Comparison of ENCODE assay signal across 12 cellular contexts in genomic region chr9:135951889-135952663, GRCh38. TPM values are rescaled to one million over a fixed set of nuclear protein-coding genes. Genes with fewer than 3 reads are reported as not detected.
DNase-seq lines count a peak whose midpoint lies in the region; ATAC-seq and TF ChIP-seq lines count a peak whose summit lies in the region.
"Had no signal": no experiment of that assay in that cellular context is flagged by ENCODE, and none has a peak within 500 bp of the region (broad histone marks: within the 10 kb centered on the region; RNA-seq: fewer than 3 reads in every experiment).

No MANE protein-coding gene starts in this region.

- H3K36me3 ChIP-seq in SK-N-SH (replicated peaks in 1 of 2; ENCODE audit: control insufficient read depth in 1 of 2, insufficient read depth in 2 of 2, low read length in 1 of 2) (peaks cover 0 to 34% of the 10 kb centered on the region in 2 experiments), hepatocyte (replicated peaks; ENCODE audit: insufficient read depth, low read depth) (no peaks in the 10 kb centered on the region), testis (ENCODE audit: low read depth, missing control alignments) (no peaks in the 10 kb centered on the region)

- H3K4me2 ChIP-seq in SK-N-SH: no peak overlapping the region
- no peak overlapping the region for H3K4me2 ChIP-seq in hepatocyte

- H2AFZ ChIP-seq in SK-N-SH (ENCODE audit: low read depth) (no peak overlapping the region), hepatocyte (no peak overlapping the region)

- H3K27me3 ChIP-seq in SK-N-SH (ENCODE audit: insufficient read depth) (no peaks in the 10 kb centered on the region), hepatocyte (no peaks in the 10 kb centered on the region), testis (no peaks in the 10 kb centered on the region)

- H3K9ac ChIP-seq in SK-N-SH: no peak overlapping the region

- H3K4me3 ChIP-seq in SK-N-SH (ENCODE audit: low read depth in 2 of 2, low read length in 1 of 2) (no peak overlapping the region), hepatocyte (no peak overlapping the region), testis (no peak overlapping the region)

- intact Hi-C loops in testis (cut with DNase I; ENCODE audit: low total_unique reads): no loop called here

- TF ChIP-seq EP300 in SK-N-SH (IDR thresholded peaks at IDR 0.05; ENCODE audit: borderline replicate concordance in 1 of 2, low read depth in 1 of 2, low read length in 1 of 2): peak in 1 of 2 experiments; percentile 29; a peak in 1 of 4 replicates

- no peak for ATAC-seq in GM21619 (IDR thresholded peaks at IDR 0.05; ENCODE audit: unreplicated experiment)

- DNase-seq in NCI-H1417 (lab: John Stamatoyannopoulos, UW): peak; percentile 33 to 82 (median 54)
- DNase-seq in NCI-H1417 treated with DMSO at 0.1 percent for 48 hours (lab: John Stamatoyannopoulos, UW): no peak
- no peak for DNase-seq in SK-N-SH
- peak; percentile 67 for DNase-seq in hepatocyte (ENCODE audit: low spot score)
- DNase-seq in ureter (ENCODE audit: low spot score): peak; percentile 77
- DNase-seq in GM20000 (ENCODE audit: low spot score): no peak
- DNase-seq in testis: no peak
- DNase-seq: activated naive CD8-positive, alpha-beta T cell treated with anti-CD3 and anti-CD28 coated beads for 36 hours; hippocampal formation; Karpas-422 had no signal

- POLR2A ChIA-PET in SK-N-SH (lab: Yijun Ruan, JAX): interaction anchor here (0.7 kb wide), 1 partner anchor 12 kb away, joined by 3 read pairs; no protein-coding TSS in a partner anchor

- H3K79me2 ChIP-seq in SK-N-SH (ENCODE audit: insufficient read depth) (peaks cover 27% of the 10 kb centered on the region), hepatocyte (peaks cover 23% of the 10 kb centered on the region)

- H3F3A ChIP-seq in SK-N-SH (replicated peaks; ENCODE audit: insufficient read depth): peaks cover 4% of the 10 kb centered on the region

- H3K9me3 ChIP-seq in SK-N-SH (no peaks in the 10 kb centered on the region), hepatocyte (ENCODE audit: low read depth) (no peaks in the 10 kb centered on the region), testis (no peaks in the 10 kb centered on the region)

- no peaks in the 10 kb centered on the region for H3K4me1 ChIP-seq in SK-N-SH (ENCODE audit: control insufficient read depth in 1 of 2, insufficient read depth in 2 of 2, low read depth in 1 of 2, low read length in 1 of 2)
- no peaks in the 10 kb centered on the region for H3K4me1 ChIP-seq in hepatocyte (ENCODE audit: insufficient read depth)
- no peaks in the 10 kb centered on the region for H3K4me1 ChIP-seq in testis

- no peak for TF ChIP-seq POLR2A in testis (IDR thresholded peaks at IDR 0.05)

- TF ChIP-seq RAD21 in SK-N-SH (IDR thresholded peaks at IDR 0.05; ENCODE audit: low read length): no peak

- CTCF ChIA-PET in SK-N-SH (lab: Yijun Ruan, JAX): interaction anchor here (2.3 kb wide), 1 partner anchor 8 kb away, joined by 8 read pairs; no protein-coding TSS in a partner anchor

- 88% methylated on average over 12 of the region's 18 CpGs for WGBS in SK-N-SH (ENCODE audit: low lambda C conversion rate)
- WGBS in hepatocyte (ENCODE audit: low lambda C conversion rate, missing lambda C conversion rate): 64% methylated on average over 18 of the region's 18 CpGs
- WGBS in testis, 2 donors: 83 to 85% methylated on average over 18 of the region's 18 CpGs

- TF ChIP-seq CTCF in SK-N-SH (IDR thresholded peaks at IDR 0.05) (no peak), hepatocyte (IDR thresholded peaks at IDR 0.05; ENCODE audit: poor library complexity) (no peak), GM20000 (IDR thresholded peaks at IDR 0.05; ENCODE audit: extremely low read depth, missing control alignments) (no peak), testis (IDR thresholded peaks at IDR 0.05) (no peak)

- H3K27ac ChIP-seq in SK-N-SH (ENCODE audit: low read depth in 2 of 2, low read length in 1 of 2): 0 out of 4 replicates have a peak overlapping the region, but pooled peaks of 1 of the 2 experiments have one; percentile 13
- peak overlapping the region; percentile 70 for H3K27ac ChIP-seq in hepatocyte
- H3K27ac ChIP-seq in testis: no peak overlapping the region
- H3K27ac ChIP-seq: 22Rv1 had no signal

- H3K9me2 ChIP-seq in SK-N-SH: no peaks in the 10 kb centered on the region
- no peaks in the 10 kb centered on the region for H3K9me2 ChIP-seq in hepatocyte (replicated peaks; ENCODE audit: insufficient read depth)

- H4K20me1 ChIP-seq in SK-N-SH (ENCODE audit: insufficient read depth) (no peaks in the 10 kb centered on the region; the same call in 1 of the 2 replicates), hepatocyte (ENCODE audit: insufficient read depth, poor library complexity, severe bottlenecking) (no peaks in the 10 kb centered on the region)

TF ChIP-seq in SK-N-SH, 30 proteins besides CTCF, POLR2A, EP300 and RAD21:
- peak; percentile 34; the same call in 1 of the 2 replicates for TF ChIP-seq MAX (IDR thresholded peaks at IDR 0.05; ENCODE audit: low read depth)
- TF ChIP-seq RXRA (IDR thresholded peaks at IDR 0.05; ENCODE audit: borderline replicate concordance, low read depth): no peak
- TF ChIP-seq TCF12 (IDR thresholded peaks at IDR 0.05): peak; percentile 32; the same call in 1 of the 2 replicates
- no peak for TF ChIP-seq YY1 (IDR thresholded peaks at IDR 0.05; ENCODE audit: low read depth)
- peak; percentile 11; the same call in 1 of the 2 replicates for TF ChIP-seq POLR2AphosphoS5 (IDR thresholded peaks at IDR 0.05; ENCODE audit: low read depth, low read length)
- TF ChIP-seq PBX3 (IDR thresholded peaks at IDR 0.05): peak; percentile 59

RNA-seq across cellular contexts. Expression of gene UBAC1, which starts 9.1 kb away (rescaled TPM):
- polyA plus RNA-seq in SK-N-SH (2012; rRNA removed): 67.7 and 69.3 TPM in 2 replicates
- 54.5 and 61.1 TPM in 2 replicates for polyA plus RNA-seq in SK-N-SH (2012; cell fraction: cytosol; rRNA removed)
- polyA plus RNA-seq in SK-N-SH (2012; cell fraction: nucleus; rRNA removed): 115 and 123 TPM in 2 replicates
- total RNA-seq in hepatocyte: 33.6 and 36.4 TPM in 2 replicates
- 35.2 and 42.5 TPM in 2 replicates for polyA plus RNA-seq in hepatocyte
- total RNA-seq in ureter: 34.2 TPM
- 10 to 100 TPM; 82.2 to 99.5 TPM for total RNA-seq in testis
- polyA plus RNA-seq in testis (ENCODE audit: insufficient read depth, low read depth, low replicate concordance): 92.5 TPM

RNA-seq across cellular contexts. Expression of gene CAMSAP1, which starts 44.7 kb away (rescaled TPM):
- 6.2 and 8.9 TPM in 2 replicates for polyA plus RNA-seq in SK-N-SH (2012; rRNA removed)
- 6.8 and 7.3 TPM in 2 replicates for polyA plus RNA-seq in SK-N-SH (2012; cell fraction: cytosol; rRNA removed)
- polyA plus RNA-seq in SK-N-SH (2012; cell fraction: nucleus; rRNA removed): 9.8 and 10.4 TPM in 2 replicates
- 15.6 and 18.2 TPM in 2 replicates for total RNA-seq in hepatocyte
- polyA plus RNA-seq in hepatocyte: 5.0 and 7.7 TPM in 2 replicates
- total RNA-seq in ureter: 35.8 TPM
- 100 to 1,000 TPM in 1 of 2 donors, 10 to 100 TPM in 1; 93.7 to 102 TPM for total RNA-seq in testis
- polyA plus RNA-seq in testis (ENCODE audit: insufficient read depth, low read depth, low replicate concordance): 44.1 TPM

Comparison
In these comparisons a context has a peak if more than half of its experiments do, and no peak if none do; other contexts are left out.
1. DNase-seq: peak in NCI-H1417 (3 of 3), hepatocyte (single experiment) and ureter (single experiment); none in NCI-H1417 treated with DMSO at 0.1 percent for 48 hours (single experiment), SK-N-SH (single experiment), GM20000 (single experiment) and testis (single experiment).